In the genomic region with DNA sequence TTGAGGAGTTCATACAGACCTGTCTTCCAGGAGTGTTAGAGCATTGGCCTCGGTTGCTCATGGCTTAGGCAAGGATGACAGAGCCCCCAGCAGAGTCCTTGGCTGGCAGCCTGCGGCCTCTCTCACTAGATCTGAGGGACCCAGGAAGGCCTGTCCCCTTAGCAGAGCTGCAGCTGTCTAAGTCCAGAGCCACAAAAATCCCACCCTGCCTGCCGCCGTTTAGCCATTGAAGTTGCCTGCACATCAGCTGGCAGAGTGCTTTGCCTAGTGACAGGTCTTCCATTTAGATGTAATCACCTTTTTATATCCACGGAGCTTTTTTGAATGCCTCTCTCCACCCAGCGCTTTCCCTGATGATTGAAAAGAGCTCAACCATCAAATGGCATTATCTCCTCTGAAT, we compare ENCODE assay signal across 1 cellular context.
TF ChIP-seq lines count a peak whose summit lies in the region.

No MANE protein-coding gene starts in this region.

TF ChIP-seq in GM23338, 12 proteins besides CTCF, POLR2A, EP300 and RAD21 (continued from another document):
- TF ChIP-seq, protein P1, sequence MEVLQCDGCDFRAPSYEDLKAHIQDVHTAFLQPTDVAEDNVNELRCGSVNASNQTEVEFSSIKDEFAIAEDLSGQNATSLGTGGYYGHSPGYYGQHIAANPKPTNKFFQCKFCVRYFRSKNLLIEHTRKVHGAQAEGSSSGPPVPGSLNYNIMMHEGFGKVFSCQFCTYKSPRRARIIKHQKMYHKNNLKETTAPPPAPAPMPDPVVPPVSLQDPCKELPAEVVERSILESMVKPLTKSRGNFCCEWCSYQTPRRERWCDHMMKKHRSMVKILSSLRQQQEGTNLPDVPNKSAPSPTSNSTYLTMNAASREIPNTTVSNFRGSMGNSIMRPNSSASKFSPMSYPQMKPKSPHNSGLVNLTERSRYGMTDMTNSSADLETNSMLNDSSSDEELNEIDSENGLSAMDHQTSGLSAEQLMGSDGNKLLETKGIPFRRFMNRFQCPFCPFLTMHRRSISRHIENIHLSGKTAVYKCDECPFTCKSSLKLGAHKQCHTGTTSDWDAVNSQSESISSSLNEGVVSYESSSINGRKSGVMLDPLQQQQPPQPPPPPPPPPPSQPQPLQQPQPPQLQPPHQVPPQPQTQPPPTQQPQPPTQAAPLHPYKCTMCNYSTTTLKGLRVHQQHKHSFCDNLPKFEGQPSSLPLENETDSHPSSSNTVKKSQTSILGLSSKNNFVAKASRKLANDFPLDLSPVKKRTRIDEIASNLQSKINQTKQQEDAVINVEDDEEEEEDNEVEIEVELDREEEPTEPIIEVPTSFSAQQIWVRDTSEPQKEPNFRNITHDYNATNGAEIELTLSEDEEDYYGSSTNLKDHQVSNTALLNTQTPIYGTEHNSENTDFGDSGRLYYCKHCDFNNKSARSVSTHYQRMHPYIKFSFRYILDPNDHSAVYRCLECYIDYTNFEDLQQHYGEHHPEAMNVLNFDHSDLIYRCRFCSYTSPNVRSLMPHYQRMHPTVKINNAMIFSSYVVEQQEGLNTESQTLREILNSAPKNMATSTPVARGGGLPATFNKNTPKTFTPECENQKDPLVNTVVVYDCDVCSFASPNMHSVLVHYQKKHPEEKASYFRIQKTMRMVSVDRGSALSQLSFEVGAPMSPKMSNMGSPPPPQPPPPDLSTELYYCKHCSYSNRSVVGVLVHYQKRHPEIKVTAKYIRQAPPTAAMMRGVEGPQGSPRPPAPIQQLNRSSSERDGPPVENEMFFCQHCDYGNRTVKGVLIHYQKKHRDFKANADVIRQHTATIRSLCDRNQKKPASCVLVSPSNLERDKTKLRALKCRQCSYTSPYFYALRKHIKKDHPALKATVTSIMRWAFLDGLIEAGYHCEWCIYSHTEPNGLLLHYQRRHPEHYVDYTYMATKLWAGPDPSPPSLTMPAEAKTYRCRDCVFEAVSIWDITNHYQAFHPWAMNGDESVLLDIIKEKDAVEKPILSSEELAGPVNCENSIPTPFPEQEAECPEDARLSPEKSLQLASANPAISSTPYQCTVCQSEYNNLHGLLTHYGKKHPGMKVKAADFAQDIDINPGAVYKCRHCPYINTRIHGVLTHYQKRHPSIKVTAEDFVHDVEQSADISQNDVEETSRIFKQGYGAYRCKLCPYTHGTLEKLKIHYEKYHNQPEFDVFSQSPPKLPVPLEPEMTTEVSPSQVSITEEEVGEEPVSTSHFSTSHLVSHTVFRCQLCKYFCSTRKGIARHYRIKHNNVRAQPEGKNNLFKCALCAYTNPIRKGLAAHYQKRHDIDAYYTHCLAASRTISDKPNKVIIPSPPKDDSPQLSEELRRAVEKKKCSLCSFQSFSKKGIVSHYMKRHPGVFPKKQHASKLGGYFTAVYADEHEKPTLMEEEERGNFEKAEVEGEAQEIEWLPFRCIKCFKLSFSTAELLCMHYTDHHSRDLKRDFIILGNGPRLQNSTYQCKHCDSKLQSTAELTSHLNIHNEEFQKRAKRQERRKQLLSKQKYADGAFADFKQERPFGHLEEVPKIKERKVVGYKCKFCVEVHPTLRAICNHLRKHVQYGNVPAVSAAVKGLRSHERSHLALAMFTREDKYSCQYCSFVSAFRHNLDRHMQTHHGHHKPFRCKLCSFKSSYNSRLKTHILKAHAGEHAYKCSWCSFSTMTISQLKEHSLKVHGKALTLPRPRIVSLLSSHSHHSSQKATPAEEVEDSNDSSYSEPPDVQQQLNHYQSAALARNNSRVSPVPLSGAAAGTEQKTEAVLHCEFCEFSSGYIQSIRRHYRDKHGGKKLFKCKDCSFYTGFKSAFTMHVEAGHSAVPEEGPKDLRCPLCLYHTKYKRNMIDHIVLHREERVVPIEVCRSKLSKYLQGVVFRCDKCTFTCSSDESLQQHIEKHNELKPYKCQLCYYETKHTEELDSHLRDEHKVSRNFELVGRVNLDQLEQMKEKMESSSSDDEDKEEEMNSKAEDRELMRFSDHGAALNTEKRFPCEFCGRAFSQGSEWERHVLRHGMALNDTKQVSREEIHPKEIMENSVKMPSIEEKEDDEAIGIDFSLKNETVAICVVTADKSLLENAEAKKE (CRISPR knock-in tag; IDR thresholded peaks at IDR 0.05): no peak
- no peak for TF ChIP-seq NANOG (IDR thresholded peaks at IDR 0.05; ENCODE audit: borderline replicate concordance)
TF ChIP-seq in GM23338: peak in this region for 0.
